ENCODE assay signal across 1 cellular context in genomic region chr1:21647431-21648373, GRCh38.
A peak's percentile ranks its signal among the peaks of the same experiment; 100 is the strongest.
TF ChIP-seq lines count a peak whose summit lies in the region.

No MANE protein-coding gene starts in this region.

TF ChIP-seq in K562, 482 proteins besides CTCF, POLR2A, EP300 and RAD21 (continued from another document):
- TF ChIP-seq STAT6 (CRISPR knock-in tag; IDR thresholded peaks at IDR 0.05) (peak; percentile 97; the same call in 1 of the 2 replicates), TRIM24 (IDR thresholded peaks at IDR 0.05) (peak in 1 of 2 experiments; percentile 68; a peak in 3 of 4 replicates), ATF7 (IDR thresholded peaks at IDR 0.05) (peak; percentile 80), FUS (optimal IDR thresholded peaks at IDR 0.05; ENCODE audit: low read depth, low read length) (no peak), ZNF717 (CRISPR knock-in tag; IDR thresholded peaks at IDR 0.05) (no peak), NFRKB (IDR thresholded peaks at IDR 0.05; ENCODE audit: low read depth) (no peak), ZNF79 (CRISPR knock-in tag; IDR thresholded peaks at IDR 0.05; ENCODE audit: low read depth) (no peak), ZBED1 (IDR thresholded peaks at IDR 0.05) (no peak), GABPB1 (CRISPR knock-in tag; IDR thresholded peaks at IDR 0.05) (peak; percentile 91), IRF2 (CRISPR knock-in tag; IDR thresholded peaks at IDR 0.05) (no peak; the same call in 1 of the 2 replicates), PHF21A (IDR thresholded peaks at IDR 0.05; ENCODE audit: borderline replicate concordance, low read depth) (no peak), MXI1 (IDR thresholded peaks at IDR 0.05; ENCODE audit: low read depth, low read length) (peak; percentile 97), SMARCB1 (IDR thresholded peaks at IDR 0.05; ENCODE audit: insufficient read length, low read depth) (peak; percentile 88), NCOA4 (IDR thresholded peaks at IDR 0.05; ENCODE audit: partially characterized antibody) (no peak), PYGO2 (tag; IDR thresholded peaks at IDR 0.05) (0 out of 2 replicates have a peak, but pooled peaks have one; percentile 39), TCF3 (CRISPR knock-in tag; IDR thresholded peaks at IDR 0.05) (peak; percentile 54), ZNF384 (IDR thresholded peaks at IDR 0.05; ENCODE audit: low read depth, low read length) (no peak), ETV5 (CRISPR knock-in tag; IDR thresholded peaks at IDR 0.05; ENCODE audit: low read depth) (peak; percentile 79), E2F5 (CRISPR knock-in tag; IDR thresholded peaks at IDR 0.05) (peak; percentile 99), NCOA1 (IDR thresholded peaks at IDR 0.05; ENCODE audit: low read depth) (peak; percentile 93), ZSCAN32 (CRISPR knock-in tag; IDR thresholded peaks at IDR 0.05) (no peak), RFX5 (IDR thresholded peaks at IDR 0.05; ENCODE audit: low read depth, low read length) (no peak), NR2C2 (CRISPR knock-in tag; IDR thresholded peaks at IDR 0.05) (peak; percentile 89), NR2C2 (tag; IDR thresholded peaks at IDR 0.05) (peak; percentile 57), AFF1 (IDR thresholded peaks at IDR 0.05; ENCODE audit: low read depth in 1 of 2, partially characterized antibody in 2 of 2) (peak; percentile 57 to 99), TARDBP (IDR thresholded peaks at IDR 0.05) (peak; percentile 79; the same call in 1 of the 2 replicates), TAF7 (tag; IDR thresholded peaks at IDR 0.05) (no peak), SAP30 (IDR thresholded peaks at IDR 0.05; ENCODE audit: borderline replicate concordance, insufficient read depth, low read depth, low read length, poor library complexity, severe bottlenecking) (peak; percentile 92), RBM25 (IDR thresholded peaks at IDR 0.05; ENCODE audit: low read depth, low read length, severe bottlenecking) (peak; percentile 100), ZKSCAN3 (CRISPR knock-in tag; IDR thresholded peaks at IDR 0.05) (no peak), E2F6 (IDR thresholded peaks at IDR 0.05; ENCODE audit: borderline replicate concordance in 1 of 2, extremely low read depth in 1 of 2, insufficient read depth in 1 of 2, insufficient read length in 1 of 2, low read depth in 1 of 2, low read length in 1 of 2, poor library complexity in 1 of 2, severe bottlenecking in 1 of 2) (peak in 1 of 2 experiments; percentile 12), GTF3C2 (IDR thresholded peaks at IDR 0.05; ENCODE audit: borderline replicate concordance, extremely low read depth, insufficient read length) (no peak), KLF1 (tag; IDR thresholded peaks at IDR 0.05) (peak; percentile 13; the same call in 1 of the 2 replicates), CXXC5 (CRISPR knock-in tag; IDR thresholded peaks at IDR 0.05) (peak; percentile 86), HDAC2 (IDR thresholded peaks at IDR 0.05) (peak; percentile 99), LCOR (CRISPR knock-in tag; IDR thresholded peaks at IDR 0.05) (peak; percentile 100), PTTG1 (tag; IDR thresholded peaks at IDR 0.05; ENCODE audit: low read depth) (no peak), DMBX1 (CRISPR knock-in tag; IDR thresholded peaks at IDR 0.05; ENCODE audit: borderline replicate concordance) (peak; percentile 95), STAT5B (CRISPR knock-in tag; IDR thresholded peaks at IDR 0.05) (no peak), PCBP1 (IDR thresholded peaks at IDR 0.05; ENCODE audit: low read depth, low read length, poor library complexity, severe bottlenecking) (no peak), HBP1 (CRISPR knock-in tag; IDR thresholded peaks at IDR 0.05) (0 out of 2 replicates have a peak, but pooled peaks have one; percentile 33), BHLHE40 (IDR thresholded peaks at IDR 0.05; ENCODE audit: low read length) (peak; percentile 75), MEF2D (tag; conservative IDR thresholded peaks at IDR 0.05; ENCODE audit: low read depth) (no peak; the same call in 1 of the 2 replicates), YY1 (IDR thresholded peaks at IDR 0.05; ENCODE audit: borderline replicate concordance in 1 of 3, control insufficient read depth in 1 of 3, extremely low read depth in 1 of 3, insufficient read depth in 3 of 3, insufficient read length in 1 of 3, insufficient replicate concordance in 2 of 3, low read depth in 1 of 3, low read length in 2 of 3) (peak; percentile 90 to 99 (median 96)), RB1 (IDR thresholded peaks at IDR 0.05; ENCODE audit: low read depth) (peak; percentile 47; the same call in 1 of the 2 replicates), HNRNPH1 (optimal IDR thresholded peaks at IDR 0.05; ENCODE audit: low read depth, low read length) (no peak), ZNF507 (tag; conservative IDR thresholded peaks at IDR 0.05) (no peak), ZNF165 (CRISPR knock-in tag; IDR thresholded peaks at IDR 0.05; ENCODE audit: borderline replicate concordance) (no peak), TGIF2 (CRISPR knock-in tag; IDR thresholded peaks at IDR 0.05) (peak; percentile 95; the same call in 1 of the 2 replicates), ZKSCAN8 (CRISPR knock-in tag; IDR thresholded peaks at IDR 0.05) (no peak), E2F1 (CRISPR knock-in tag; IDR thresholded peaks at IDR 0.05) (peak; percentile 97), PKNOX1 (IDR thresholded peaks at IDR 0.05) (peak; percentile 98), POLR2AphosphoS2 (IDR thresholded peaks at IDR 0.05; ENCODE audit: low read length) (no peak), PRPF4 (IDR thresholded peaks at IDR 0.05; ENCODE audit: insufficient read depth, low read depth, low read length, poor library complexity, severe bottlenecking) (no peak), MTA1 (IDR thresholded peaks at IDR 0.05; ENCODE audit: borderline replicate concordance) (no peak)
